18 cellular contexts compared by ENCODE assay signal in genomic region chr13:24644051-24644450, GRCh38. TPM values are rescaled to one million over a fixed set of nuclear protein-coding genes. Genes with fewer than 3 reads are reported as not detected.
A peak's percentile ranks its signal among the peaks of the same experiment; 100 is the strongest.
DNase-seq lines count a peak whose midpoint lies in the region; ATAC-seq, FAIRE-seq and TF ChIP-seq lines count a peak whose summit lies in the region.
"Had no signal": no experiment of that assay in that cellular context is flagged by ENCODE, and none has a peak within 500 bp of the region (broad histone marks: within the 10 kb centered on the region; RNA-seq: fewer than 3 reads in every experiment).

No MANE protein-coding gene starts in this region.

- no peaks in the 10 kb centered on the region for H3K36me3 ChIP-seq in bronchial epithelial cell (ENCODE audit: control insufficient read depth, insufficient read depth, low read length)

- H3K4me3 ChIP-seq in AG10803 (ENCODE audit: low read length) = no peak overlapping the region
- H3K4me3 ChIP-seq in bronchial epithelial cell (ENCODE audit: low read depth, low read length) = no peak overlapping the region

- no peak for ATAC-seq in HG03469 (IDR thresholded peaks at IDR 0.05; ENCODE audit: unreplicated experiment)
- ATAC-seq in HG03175 (IDR thresholded peaks at IDR 0.05; ENCODE audit: unreplicated experiment) = no peak
- ATAC-seq: foreskin keratinocyte, left lobe of liver had no signal

- H3K27me3 ChIP-seq in bronchial epithelial cell (ENCODE audit: control insufficient read depth, insufficient read depth, low read length) = no peaks in the 10 kb centered on the region
- H3K27me3 ChIP-seq: foreskin keratinocyte had no signal

- TF ChIP-seq CTCF in AG10803 (conservative IDR thresholded peaks at IDR 0.05; ENCODE audit: low read length) (no peak), bronchial epithelial cell (IDR thresholded peaks at IDR 0.05; ENCODE audit: insufficient read depth, low read length, severe bottlenecking) (no peak)

- FAIRE-seq in bronchial epithelial cell (lab: Jason Lieb, UNC) = no peak
- FAIRE-seq: RCC 7860 had no signal

- DNase-seq in AG10803 (ENCODE audit: low read depth) (peak; percentile 39), M059J (ENCODE audit: low read depth) (peak; percentile 25), bronchial epithelial cell (ENCODE audit: low read depth) (peak; percentile 54), iris pigment epithelial cell (ENCODE audit: low read depth) (peak; percentile 94), NCI-H2029 (lab: John Stamatoyannopoulos, UW) (no peak)
- DNase-seq in activated naive CD4-positive, alpha-beta T cell treated with Interleukin-2 at 50 U/mL for 16 hours = no peak
- DNase-seq: activated CD4-positive, alpha-beta T cell treated with anti-CD3 and anti-CD28 coated beads, Interleukin-2, amount 50 U/mL, for 1 hour; foreskin keratinocyte; NCI-H2081 treated with DMSO at 0.1 percent for 48 hours; NCI-H748 treated with DMSO at 0.1 percent for 48 hours; stimulated activated CD4-positive, alpha-beta T cell treated with anti-CD3 and anti-CD28 coated beads, Interleukin-4, amount 100 ng/mL, for 24 hours; substantia nigra had no signal

RNA-seq across cellular contexts. Expression of gene ATP12A, which starts 36.2 kb away (rescaled TPM):
- total RNA-seq in M059J (2014; rRNA removed; shearing (Covaris generic)) = not detected in 2 replicates
- 7.9 and 38.0 TPM in 2 replicates for total RNA-seq in bronchial epithelial cell
- total RNA-seq: cardiac septum, left lobe of liver, omental fat pad had no signal

Comparison
In these comparisons a context has a peak if more than half of its experiments do, and no peak if none do; other contexts are left out.
1. DNase-seq: peak in AG10803 (single experiment), M059J (single experiment), bronchial epithelial cell (single experiment) and iris pigment epithelial cell (single experiment); none in NCI-H2029 (single experiment) and activated naive CD4-positive, alpha-beta T cell treated with Interleukin-2 at 50 U/mL for 16 hours (single experiment).